In the genomic region with DNA sequence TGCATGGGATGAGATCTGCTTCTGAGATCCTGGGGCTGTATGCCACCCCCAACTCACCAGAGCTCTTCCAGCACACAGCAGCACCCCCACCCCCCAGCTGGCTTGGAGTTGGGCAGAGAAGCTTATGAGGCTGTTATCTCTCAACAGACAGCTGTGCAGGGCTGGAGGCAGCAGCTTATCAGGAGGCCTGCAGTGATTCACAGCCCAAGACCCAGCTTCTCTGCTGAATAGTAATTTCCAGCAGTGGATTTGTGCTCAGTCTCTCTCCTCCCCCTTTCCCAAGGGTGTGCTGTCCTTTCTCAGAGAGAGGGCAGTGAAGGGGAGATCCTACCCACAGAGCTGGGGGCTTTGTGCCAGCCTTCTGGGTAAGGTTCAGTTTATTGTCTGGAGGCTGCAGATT, we compare ENCODE assay signal across 7 cellular contexts. TPM values are rescaled to one million over a fixed set of nuclear protein-coding genes. Genes with fewer than 3 reads are reported as not detected.
DNase-seq lines count a peak whose midpoint lies in the region; ATAC-seq and TF ChIP-seq lines count a peak whose summit lies in the region.

No MANE protein-coding gene starts in this region.

- no peak for ATAC-seq in GM19395 (IDR thresholded peaks at IDR 0.05; ENCODE audit: unreplicated experiment)

- H3K27me3 ChIP-seq in rectal smooth muscle tissue (ENCODE audit: control insufficient read depth, insufficient read depth, low read length): peaks cover 19% of the 10 kb centered on the region

- peaks cover 5% of the 10 kb centered on the region for H3K4me1 ChIP-seq in rectal smooth muscle tissue (ENCODE audit: control insufficient read depth, insufficient read depth, low read length)

- no peak overlapping the region for H3K27ac ChIP-seq in rectal smooth muscle tissue (ENCODE audit: low read depth, low read length)

- no peaks in the 10 kb centered on the region for H3K36me3 ChIP-seq in rectal smooth muscle tissue (ENCODE audit: control insufficient read depth, insufficient read depth, low read length)

- DNase-seq in HFF-Myc (ENCODE audit: extremely low read depth, low read depth) (no peak), RPMI7951 (ENCODE audit: low read depth) (peak; percentile 51), fibroblast of mammary gland (ENCODE audit: low read depth) (peak; percentile 25), NCI-H1694 treated with DMSO at 0.1 percent for 48 hours (lab: John Stamatoyannopoulos, UW) (no peak), DMS153 treated with DMSO at 0.1 percent for 48 hours (lab: John Stamatoyannopoulos, UW; ENCODE audit: unreplicated experiment) (no peak)

- H3K9ac ChIP-seq in rectal smooth muscle tissue (ENCODE audit: low read length): no peak overlapping the region

- TF ChIP-seq CTCF in HFF-Myc (IDR thresholded peaks at IDR 0.05; ENCODE audit: low read depth, low read length, missing control alignments) (no peak), fibroblast of mammary gland (conservative IDR thresholded peaks at IDR 0.05; ENCODE audit: control insufficient read depth, insufficient read depth, low read depth, low read length) (no peak)

- H3K4me3 ChIP-seq in HFF-Myc (replicated peaks; ENCODE audit: low read depth, low read length): peak overlapping the region; percentile 59
- peak overlapping the region; percentile 6 for H3K4me3 ChIP-seq in fibroblast of mammary gland (ENCODE audit: control insufficient read depth, low read depth, low read length)
- H3K4me3 ChIP-seq in rectal smooth muscle tissue (ENCODE audit: low read length): peak overlapping the region; percentile 34

RNA-seq across cellular contexts. Expression of gene RPP25, which starts 2.1 kb away (rescaled TPM):
- total RNA-seq in RPMI7951 (2014; rRNA removed; shearing (Covaris generic)): 9.7 and 14.9 TPM in 2 replicates

RNA-seq across cellular contexts. Expression of gene COX5A, which starts 16.6 kb away (rescaled TPM):
- total RNA-seq in RPMI7951 (2014; rRNA removed; shearing (Covaris generic)): 133 and 184 TPM in 2 replicates

RNA-seq across cellular contexts. Expression of gene SCAMP5, which starts 40.8 kb away (rescaled TPM):
- total RNA-seq in RPMI7951 (2014; rRNA removed; shearing (Covaris generic)): 4.0 and 4.4 TPM in 2 replicates

RNA-seq across cellular contexts. Expression of gene FAM219B, which starts 47.9 kb away (rescaled TPM):
- 38.9 and 41.2 TPM in 2 replicates for total RNA-seq in RPMI7951 (2014; rRNA removed; shearing (Covaris generic))

Comparison
In these comparisons a context has a peak if more than half of its experiments do, and no peak if none do; other contexts are left out.
1. DNase-seq: peak in RPMI7951 (single experiment) and fibroblast of mammary gland (single experiment); none in HFF-Myc (single experiment), NCI-H1694 treated with DMSO at 0.1 percent for 48 hours (single experiment) and DMS153 treated with DMSO at 0.1 percent for 48 hours (single experiment).
2. H3K4me3 ChIP-seq: peak in every context shown above with its lines; median percentile 59 in HFF-Myc; 34 in rectal smooth muscle tissue; 6 in fibroblast of mammary gland.